ENCODE assay signal across 8 cellular contexts in the genomic region with DNA sequence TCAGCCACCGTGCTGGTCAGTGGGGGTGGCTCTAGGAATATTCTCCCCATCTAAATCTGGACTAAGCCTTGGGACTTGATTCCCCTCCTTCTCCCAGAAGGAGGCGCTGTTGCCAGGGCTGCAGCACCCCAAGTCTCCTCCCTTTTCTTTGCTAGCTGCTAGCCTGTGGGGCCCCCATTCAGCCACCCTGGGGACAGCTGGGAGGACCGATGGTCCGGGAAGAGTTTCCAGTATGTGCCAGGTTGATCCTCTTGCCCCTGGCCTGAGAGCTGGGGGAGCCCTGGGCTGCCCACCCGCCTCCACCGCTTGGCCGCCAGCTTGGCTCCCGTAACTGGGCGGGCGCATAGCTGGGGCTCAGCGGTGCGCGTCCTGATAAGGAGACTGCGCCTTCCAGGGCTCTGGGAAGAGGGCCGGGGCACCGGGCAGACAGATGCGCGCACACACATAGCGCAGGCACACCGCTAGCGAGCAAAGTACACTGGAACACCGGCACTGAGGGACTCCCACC. TPM values are rescaled to one million over a fixed set of nuclear protein-coding genes. Genes with fewer than 3 reads are reported as not detected.
DNase-seq lines count a peak whose midpoint lies in the region; ATAC-seq and TF ChIP-seq lines count a peak whose summit lies in the region.

No MANE protein-coding gene starts in this region.

- H3K27ac ChIP-seq in esophagus squamous epithelium = peak overlapping the region in 2 of 4 donors; percentile 57 to 77

- intact Hi-C loops in Right ventricle myocardium superior (cut with DNase I) = loop anchor here (5.0 kb wide), 1 partner anchor 66 kb away; no protein-coding TSS in a partner anchor
- intact Hi-C loops in sciatic nerve (cut with DNase I) = no loop called here
- intact Hi-C loops in esophagus squamous epithelium (cut with DNase I) = no loop called here

- peak; percentile 32 for ATAC-seq in Right ventricle myocardium superior (ENCODE audit: poor library complexity)
- no peak for ATAC-seq in sciatic nerve
- no peak for ATAC-seq in GM18520 (IDR thresholded peaks at IDR 0.05; ENCODE audit: unreplicated experiment)
- ATAC-seq in GM21515 (IDR thresholded peaks at IDR 0.05; ENCODE audit: unreplicated experiment) = no peak

- 67 to 73% methylated on average over 1 to 3 of the region's 22 CpGs for WGBS in esophagus squamous epithelium, 2 donors

- no peaks in the 10 kb centered on the region for H3K9me3 ChIP-seq in esophagus squamous epithelium

- H3K27me3 ChIP-seq in esophagus squamous epithelium = peaks cover 0 to 37% (median 0%) of the 10 kb centered on the region in 4 donors

- peak overlapping the region in 2 of 4 donors; percentile 30 to 63 for H3K4me3 ChIP-seq in esophagus squamous epithelium

- TF ChIP-seq CTCF in GM10266 (IDR thresholded peaks at IDR 0.05; ENCODE audit: control insufficient read depth, insufficient read depth, low read depth, missing control alignments) = peak; percentile 24
- peak in 1 of 6 experiments; percentile 27 for TF ChIP-seq CTCF in esophagus squamous epithelium (IDR thresholded peaks at IDR 0.05)

- no peak for TF ChIP-seq POLR2A in esophagus squamous epithelium (IDR thresholded peaks at IDR 0.05)

- no peaks in the 10 kb centered on the region for H3K36me3 ChIP-seq in esophagus squamous epithelium

- H3K4me1 ChIP-seq in esophagus squamous epithelium = peaks cover 8 to 67% (median 29%) of the 10 kb centered on the region in 3 donors

- DNase-seq in GM10266 (ENCODE audit: extremely low spot score) = no peak
- DNase-seq in RPMI7951 (ENCODE audit: low read depth) = peak; percentile 11
- peak; percentile 62 for DNase-seq in Right ventricle myocardium superior
- DNase-seq in sciatic nerve (ENCODE audit: low spot score) = peak; percentile 60
- DNase-seq in esophagus squamous epithelium (lab: John Stamatoyannopoulos, UW) = no peak
- DNase-seq in cortex of kidney (lab: John Stamatoyannopoulos, UW) = no peak

RNA-seq across cellular contexts. Expression of a gene that starts 4.2 kb away (rescaled TPM):
- 2.0 and 2.7 TPM in 2 replicates for total RNA-seq in RPMI7951 (2014; rRNA removed; shearing (Covaris generic))
- total RNA-seq in Right ventricle myocardium superior = 14.1 TPM
- 62.4 TPM for total RNA-seq in sciatic nerve
- total RNA-seq in esophagus squamous epithelium = 1 to 10 TPM; 1.7 to 6.3 (median 3.8) TPM

Comparison
In these comparisons a context has a peak if more than half of its experiments do, and no peak if none do; other contexts are left out.
1. DNase-seq: peak in RPMI7951 (single experiment), Right ventricle myocardium superior (single experiment) and sciatic nerve (single experiment); none in GM10266 (single experiment), esophagus squamous epithelium (single experiment) and cortex of kidney (single experiment).